In the genomic region with DNA sequence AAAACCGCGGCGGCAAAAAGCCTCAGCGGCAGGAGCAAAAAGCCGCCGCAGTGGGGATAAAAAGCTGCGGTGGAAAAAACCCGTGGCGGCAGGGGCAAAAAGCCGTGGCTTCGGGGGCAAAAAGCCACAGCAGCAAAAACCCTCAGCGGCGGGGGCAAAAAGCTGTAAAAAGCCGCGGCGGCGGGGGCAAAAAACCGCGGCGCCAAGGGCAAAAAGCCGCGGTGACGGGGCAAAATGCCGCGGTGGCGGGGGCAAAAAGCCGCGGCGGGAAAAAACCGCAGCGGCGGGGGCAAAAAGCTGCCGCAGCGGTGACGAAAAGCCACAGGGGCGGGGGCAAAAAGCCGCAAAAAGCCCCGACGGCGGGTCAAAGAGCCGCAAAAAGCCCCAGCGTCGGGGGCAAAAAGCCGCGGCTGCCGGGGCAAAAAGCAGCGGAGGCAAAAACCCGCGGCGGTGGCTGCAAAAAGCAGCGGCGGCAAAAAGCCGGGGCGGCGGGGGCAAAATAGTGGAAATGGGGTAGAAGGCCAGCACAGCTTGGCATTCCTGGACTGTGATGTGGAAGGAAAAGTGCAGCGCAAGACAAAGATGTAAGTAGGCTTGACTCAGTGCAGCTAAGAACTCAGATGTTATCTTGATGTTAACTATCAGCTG, we compare ENCODE assay signal across 8 cellular contexts.
DNase-seq lines count a peak whose midpoint lies in the region; ATAC-seq and TF ChIP-seq lines count a peak whose summit lies in the region.

No MANE protein-coding gene starts in this region.

- H3K9me3 Mint-ChIP-seq in GM23338 (no peaks in the 10 kb centered on the region; the same call in 2 of the 3 replicates), glutamatergic neuron (ENCODE audit: unreplicated experiment) (peaks cover 2% of the 10 kb centered on the region)

- H3K4me1 ChIP-seq in GM23338 (ENCODE audit: insufficient read depth) (peaks cover 9% of the 10 kb centered on the region; the same call in 1 of the 2 replicates), rectal smooth muscle tissue (ENCODE audit: control insufficient read depth, insufficient read depth, low read length) (no peaks in the 10 kb centered on the region), foreskin keratinocyte (no peaks in the 10 kb centered on the region)

- peak overlapping the region; percentile 78 for H3K4me2 ChIP-seq in GM23338

- no peaks in the 10 kb centered on the region for H3K79me2 ChIP-seq in GM23338 (replicated peaks; ENCODE audit: insufficient read depth)

- peak overlapping the region; percentile 82 for H3K4me3 Mint-ChIP-seq in GM23338
- H3K4me3 Mint-ChIP-seq in glutamatergic neuron (ENCODE audit: unreplicated experiment), result peak overlapping the region; percentile 93

- H3K27me3 ChIP-seq in GM23338 (ENCODE audit: insufficient read depth), result peaks cover 32% of the 10 kb centered on the region
- H3K27me3 ChIP-seq in rectal smooth muscle tissue (ENCODE audit: control insufficient read depth, insufficient read depth, low read length), result peaks cover 2% of the 10 kb centered on the region
- H3K27me3 ChIP-seq in foreskin keratinocyte, result peaks cover 38% of the 10 kb centered on the region

- no peak for ATAC-seq in GM23338
- ATAC-seq in GM21367 (IDR thresholded peaks at IDR 0.05; ENCODE audit: unreplicated experiment), result no peak
- ATAC-seq in GM21390 (IDR thresholded peaks at IDR 0.05; ENCODE audit: unreplicated experiment), result no peak
- ATAC-seq in foreskin keratinocyte, result no peak

- no peaks in the 10 kb centered on the region for H3K9me2 ChIP-seq in GM23338 (ENCODE audit: insufficient read depth)

- no peak overlapping the region for H3K27ac ChIP-seq in GM23338 (ENCODE audit: low read depth)
- no peak overlapping the region for H3K27ac ChIP-seq in rectal smooth muscle tissue (ENCODE audit: low read depth, low read length)
- H3K27ac ChIP-seq in foreskin keratinocyte, result no peak overlapping the region

- peak; percentile 47 for DNase-seq in GM23338 (ENCODE audit: low spot score)
- peak; percentile 11 for DNase-seq in RPMI8226
- peak; percentile 18 for DNase-seq in glutamatergic neuron
- no peak for DNase-seq in foreskin melanocyte
- DNase-seq in foreskin keratinocyte, result no peak

- no peak overlapping the region for H3K9ac ChIP-seq in rectal smooth muscle tissue (ENCODE audit: low read length)

- H3K4me1 Mint-ChIP-seq in GM23338 (peaks cover 6% of the 10 kb centered on the region; the same call in 2 of the 3 replicates), glutamatergic neuron (ENCODE audit: low read depth, unreplicated experiment) (no peaks in the 10 kb centered on the region)

- H3K27ac Mint-ChIP-seq in GM23338 (no peak overlapping the region), glutamatergic neuron (ENCODE audit: unreplicated experiment) (no peak overlapping the region)

- H3K36me3 Mint-ChIP-seq in GM23338 (ENCODE audit: low read depth) (no peaks in the 10 kb centered on the region), glutamatergic neuron (ENCODE audit: unreplicated experiment) (peaks cover 8% of the 10 kb centered on the region)

- H3K4me3 ChIP-seq in GM23338 (peak overlapping the region; percentile 64), rectal smooth muscle tissue (ENCODE audit: low read length) (peak overlapping the region; percentile 8)

- H4K20me1 ChIP-seq in GM23338 (replicated peaks; ENCODE audit: insufficient read depth), result no peaks in the 10 kb centered on the region

- H3K36me3 ChIP-seq in GM23338 (ENCODE audit: insufficient read depth), result no peaks in the 10 kb centered on the region
- H3K36me3 ChIP-seq in rectal smooth muscle tissue (ENCODE audit: control insufficient read depth, insufficient read depth, low read length), result no peaks in the 10 kb centered on the region

- no peaks in the 10 kb centered on the region for H3F3A ChIP-seq in GM23338 (replicated peaks; ENCODE audit: low read depth)

- peak overlapping the region; percentile 95 for H2AFZ ChIP-seq in GM23338

- TF ChIP-seq CTCF in GM23338 (conservative IDR thresholded peaks at IDR 0.05; ENCODE audit: low read depth in 2 of 2) (no peak), glutamatergic neuron (IDR thresholded peaks at IDR 0.05; ENCODE audit: partially characterized antibody, unreplicated experiment) (no peak), foreskin keratinocyte (conservative IDR thresholded peaks at IDR 0.05) (no peak)

- H3K27me3 Mint-ChIP-seq in GM23338 (ENCODE audit: insufficient read depth, low read depth, poor library complexity) (peaks cover 26% of the 10 kb centered on the region), glutamatergic neuron (ENCODE audit: unreplicated experiment) (peaks cover 8% of the 10 kb centered on the region)

TF ChIP-seq in GM23338, 12 proteins besides CTCF, POLR2A, EP300 and RAD21:
- TF ChIP-seq CREB1 (CRISPR knock-in tag; IDR thresholded peaks at IDR 0.05; ENCODE audit: low read depth), result peak; percentile 17; the same call in 1 of the 2 replicates
- TF ChIP-seq ZNF114 (CRISPR knock-in tag; IDR thresholded peaks at IDR 0.05), result no peak
- TF ChIP-seq EZH2 (IDR thresholded peaks at IDR 0.05; ENCODE audit: low read depth, unreplicated experiment), result peak; percentile 65

Comparison
In these comparisons a context has a peak if more than half of its experiments do, and no peak if none do; other contexts are left out.
1. DNase-seq: peak in GM23338 (single experiment), RPMI8226 (single experiment) and glutamatergic neuron (single experiment); none in foreskin melanocyte (single experiment) and foreskin keratinocyte (0 of 2).